Comparison of ENCODE assay signal across 14 cellular contexts in genomic region chr4:154594343-154594742, GRCh38. TPM values are rescaled to one million over a fixed set of nuclear protein-coding genes. Genes with fewer than 3 reads are reported as not detected.
DNase-seq lines count a peak whose midpoint lies in the region; ATAC-seq, FAIRE-seq and TF ChIP-seq lines count a peak whose summit lies in the region.
"Not testable (repeated sequence)": the region's sequence is repeated elsewhere in the genome, so short reads cannot be mapped to it uniquely, and the experiment has no call there.
"Had no signal": no experiment of that assay in that cellular context is flagged by ENCODE, and none has a peak within 500 bp of the region (broad histone marks: within the 10 kb centered on the region; RNA-seq: fewer than 3 reads in every experiment).

No MANE protein-coding gene starts in this region.

- H3K4ac ChIP-seq in H9 (ENCODE audit: low read depth, low read length), result not testable (repeated sequence)

- not testable (repeated sequence) for H4K8ac ChIP-seq in H9 (replicated peaks; ENCODE audit: insufficient read length, low read depth, low read length)

- not testable (repeated sequence) for BruUV-seq in HepG2 (replicated peaks; lab: Mats Ljungman, UMichigan)

- not testable (repeated sequence) for H3K4me3 Mint-ChIP-seq in H9

- not testable (repeated sequence) for H3K4me3 ChIP-seq in A549; HepG2 (replicated peaks in 1 of 3; ENCODE audit: insufficient read depth in 1 of 3, low read depth in 2 of 3, low read length in 3 of 3)

- H3K4me1 ChIP-seq in A549 (peaks cover 79% of the 10 kb centered on the region), HepG2 (ENCODE audit: insufficient read depth, low read length) (peaks cover 94% of the 10 kb centered on the region)
- not testable (repeated sequence) for H3K4me1 ChIP-seq in H9 (ENCODE audit: insufficient read depth, low read length)

- not testable (repeated sequence) for H3K27ac Mint-ChIP-seq in H9

- H3K4me2 ChIP-seq in A549; H9 (ENCODE audit: insufficient read depth, insufficient read length, low read length); HepG2 (ENCODE audit: low read depth, low read length): not testable (repeated sequence)

- H3K27ac ChIP-seq in A549, result peak overlapping the region; percentile 71; a peak in 5 of 6 replicates
- not testable (repeated sequence) for H3K27ac ChIP-seq in H9 (ENCODE audit: insufficient read length, low read depth, low read length); HepG2 (ENCODE audit: extremely low read length, insufficient read depth, low read length)
- peak overlapping the region; percentile 64 for H3K27ac ChIP-seq in angular gyrus (ENCODE audit: low read depth, low read length)
- peak overlapping the region; percentile 81 for H3K27ac ChIP-seq in temporal lobe (ENCODE audit: low read depth, low read length)

- not testable (repeated sequence) for H3K18ac ChIP-seq in H9 (ENCODE audit: insufficient read length, low read depth, low read length)

- TF ChIP-seq POLR2A in A549 (IDR thresholded peaks at IDR 0.05; ENCODE audit: low read length); HepG2 (IDR thresholded peaks at IDR 0.05; ENCODE audit: insufficient read depth in 1 of 2, low read depth in 2 of 2, low read length in 2 of 2): not testable (repeated sequence)

- not testable (repeated sequence) for H3K27me3 Mint-ChIP-seq in H9 (ENCODE audit: low read depth)

- not testable (repeated sequence) for H3K9ac ChIP-seq in H9 (ENCODE audit: extremely low read depth, insufficient read length, low read length); HepG2 (ENCODE audit: insufficient read depth, low read depth, low read length)

- not testable (repeated sequence) for ATAC-seq in A549, HepG2

- not testable (repeated sequence) for H3K4me1 Mint-ChIP-seq in H9

- intact Hi-C loops in HepG2 (cut with micrococcal nuclease; ENCODE audit: unreplicated experiment), result not testable (repeated sequence)

- DNase-seq in A549 (ENCODE audit: low read depth in 1 of 2, low spot score in 1 of 2); H9; HepG2 (ENCODE audit: low spot score): not testable (repeated sequence)

- H3K79me2 ChIP-seq in H9 (ENCODE audit: insufficient read depth, low read length), result not testable (repeated sequence)
- H3K79me2 ChIP-seq in HepG2 (ENCODE audit: insufficient read depth, low read length), result peaks cover 12% of the 10 kb centered on the region

- not testable (repeated sequence) for H2BK12ac ChIP-seq in H9 (ENCODE audit: insufficient read length, low read depth, low read length)

- H3K23me2 ChIP-seq in H9 (ENCODE audit: insufficient read length, low read depth, low read length, poor library complexity, severe bottlenecking), result not testable (repeated sequence)

- not testable (repeated sequence) for H4K91ac ChIP-seq in H9 (ENCODE audit: insufficient read length, low read depth, low read length)

- H2BK120ac ChIP-seq in H9 (ENCODE audit: low read depth, low read length, poor library complexity, severe bottlenecking), result not testable (repeated sequence)

- not testable (repeated sequence) for H2BK20ac ChIP-seq in H9 (ENCODE audit: low read depth, low read length, poor library complexity, severe bottlenecking)

- not testable (repeated sequence) for H3K79me1 ChIP-seq in H9 (ENCODE audit: insufficient read depth, low read depth, low read length, poor library complexity, severe bottlenecking)

- H3K9me3 Mint-ChIP-seq in H9, result not testable (repeated sequence)

- H4K5ac ChIP-seq in H9 (ENCODE audit: insufficient read length, low read depth, low read length), result not testable (repeated sequence)

- H3K27me3 ChIP-seq in H9 (ENCODE audit: insufficient read depth, low read length); HepG2 (ENCODE audit: control insufficient read depth in 1 of 2, insufficient read depth in 2 of 2, low read length in 2 of 2): not testable (repeated sequence)

- H4K20me1 ChIP-seq in H9 (ENCODE audit: control insufficient read depth, insufficient read depth, insufficient read length); HepG2 (ENCODE audit: insufficient read depth, low read length): not testable (repeated sequence)

- not testable (repeated sequence) for H2BK5ac ChIP-seq in H9 (ENCODE audit: insufficient read length, low read length)

- H2AFZ ChIP-seq in H9 (ENCODE audit: low read length); HepG2 (ENCODE audit: low read length): not testable (repeated sequence)

- H3K9me3 ChIP-seq in A549; H9 (ENCODE audit: control insufficient read depth, low read depth, low read length); HepG2 (ENCODE audit: low read length): not testable (repeated sequence)

- WGBS in A549 (ENCODE audit: missing lambda C conversion rate), result 91% methylated on average over 3 of the region's 3 CpGs
- no CpG with 5 or more reads among the region's 3 CpGs for WGBS in H9 (ENCODE audit: extremely low coverage, insufficient read length, low lambda C conversion rate)
- WGBS in HepG2 (ENCODE audit: low lambda C conversion rate), result 93% methylated on average over 3 of the region's 3 CpGs

- not testable (repeated sequence) for H2AK5ac ChIP-seq in H9 (ENCODE audit: insufficient read length, low read length)

- CTCF ChIA-PET in A549 (lab: Yijun Ruan, JAX), result interaction anchor here (1.4 to 3.1 kb wide), 2 partner anchors 24 to 35 kb away, joined by 4 to 12 read pairs; no protein-coding TSS in a partner anchor
- CTCF ChIA-PET in HepG2 (lab: Yijun Ruan, JAX; ENCODE audit: low intra/inter-chr PET ratio, low total read pairs), result not testable (repeated sequence)

- not testable (repeated sequence) for H3K23ac ChIP-seq in H9 (ENCODE audit: insufficient read length, low read depth, low read length)

- H3T11ph ChIP-seq in H9 (ENCODE audit: low read length), result not testable (repeated sequence)

- H3K36me3 ChIP-seq in HepG2 (replicated peaks in 1 of 2; ENCODE audit: control insufficient read depth in 1 of 2, insufficient read depth in 2 of 2, low read length in 2 of 2), result not testable (repeated sequence)

- H2BK15ac ChIP-seq in H9 (ENCODE audit: low read depth, low read length), result not testable (repeated sequence)

- FAIRE-seq in A549 (lab: Jason Lieb, UNC); HepG2 (lab: Jason Lieb, UNC): not testable (repeated sequence)

- POLR2A ChIA-PET in A549 (lab: Yijun Ruan, JAX), result not testable (repeated sequence)
- POLR2A ChIA-PET in HepG2 (lab: Yijun Ruan, JAX), result interaction anchor here (1.1 to 16.0 kb wide), 3 partner anchors 11 to 34 kb away, joined by 3 to 468 read pairs (median 4); partner anchors contain the start of gene FGG

- not testable (repeated sequence) for H3K14ac ChIP-seq in H9 (ENCODE audit: insufficient read depth, low read length)

- TF ChIP-seq CTCF in A549 (IDR thresholded peaks at IDR 0.05); HepG2 (CRISPR knock-in tag; IDR thresholded peaks at IDR 0.05): not testable (repeated sequence)
- peak; percentile 19; the same call in 1 of the 3 replicates for TF ChIP-seq CTCF in H9 (conservative IDR thresholded peaks at IDR 0.05)

- H3K56ac ChIP-seq in H9 (ENCODE audit: insufficient read length, low read depth, low read length), result not testable (repeated sequence)

- TF ChIP-seq EP300 in A549 (IDR thresholded peaks at IDR 0.05); HepG2 (IDR thresholded peaks at IDR 0.05; ENCODE audit: low read depth in 2 of 2, low read length in 2 of 2); HepG2 (CRISPR knock-in tag; IDR thresholded peaks at IDR 0.05; ENCODE audit: borderline replicate concordance): not testable (repeated sequence)

- not testable (repeated sequence) for H3K36me3 Mint-ChIP-seq in H9 (ENCODE audit: insufficient read depth in 1 of 3, low read depth in 3 of 3)

- in situ Hi-C loops in HepG2 (cut with HindIII; ENCODE audit: extremely low pct_ligation_motif_present, low pct_unique_long_range_greater_than_20kb), result not testable (repeated sequence)

- TF ChIP-seq RAD21 in A549 (conservative IDR thresholded peaks at IDR 0.05 in 1 of 2, IDR thresholded peaks at IDR 0.05 in 1 of 2); HepG2 (CRISPR knock-in tag; IDR thresholded peaks at IDR 0.05): not testable (repeated sequence)

RNA-seq across cellular contexts. Expression of gene FGA, which starts 3.8 kb away (rescaled TPM):
- polyA plus RNA-seq in A549 (2011; rRNA removed) (130 and 166 TPM in 2 replicates), A549 (2017; fragmentation: RNase III; extraction: RNeasy Plus Mini Kit Qiagen cat#74134 plus additional on column Dnase treatment) (6.6 to 10.2 TPM (median 9.0 TPM) in 3 replicates), HepG2 (2011; rRNA removed) (640 and 755 TPM in 2 replicates)
- polyA plus RNA-seq in A549 (2012; cell fraction: cytosol; rRNA removed), result 12.8 and 13.4 TPM in 2 replicates
- 9.1 and 12.6 TPM in 2 replicates for polyA plus RNA-seq in A549 (2012; cell fraction: nucleus; rRNA removed)
- polyA minus RNA-seq in A549 (2011; rRNA and poly(A)+ RNA removed), result 40.9 and 57.5 TPM in 2 replicates
- total RNA-seq in H9 (2021) (not detected in 2 replicates), HepG2 (2016; rRNA removed; fragmentation: Illumina TruSeq; extraction: Trizol) (743 and 1,523 TPM in 2 replicates), temporal lobe (not detected)
- 63.8 and 68.9 TPM in 2 replicates for total RNA-seq in HepG2 (2016; cell fraction: cytosol; rRNA removed; fragmentation: Illumina TruSeq; extraction: Trizol; ENCODE audit: low read depth)
- 698 and 1,531 TPM in 2 replicates for total RNA-seq in HepG2 (2016; cell fraction: insoluble cytoplasmic fraction; rRNA removed; fragmentation: Illumina TruSeq; extraction: Trizol)
- total RNA-seq in HepG2 (2016; cell fraction: membrane; rRNA removed; fragmentation: Illumina TruSeq; extraction: Trizol), result 131 and 151 TPM in 2 replicates
- total RNA-seq in HepG2 (2016; cell fraction: nucleus; rRNA removed; fragmentation: Illumina TruSeq; extraction: Trizol), result 1,165 and 1,343 TPM in 2 replicates
- 361 and 711 TPM in 2 replicates for polyA plus RNA-seq in HepG2 (2011; cell fraction: cytosol; rRNA removed)
- polyA plus RNA-seq in HepG2 (2011; cell fraction: nucleus; rRNA removed), result 219 and 306 TPM in 2 replicates
- polyA plus RNA-seq in HepG2 (2012), result 1,090 and 1,341 TPM in 2 replicates
- 52.4 and 61.1 TPM in 2 replicates for polyA plus RNA-seq in HepG2 (2016; cell fraction: cytosol; fragmentation: Illumina TruSeq; extraction: Trizol; ENCODE audit: low read depth)
- polyA plus RNA-seq in HepG2 (2016; cell fraction: insoluble cytoplasmic fraction; fragmentation: Illumina TruSeq; extraction: Trizol; ENCODE audit: low read depth), result 573 and 576 TPM in 2 replicates
- 76.3 and 93.7 TPM in 2 replicates for polyA plus RNA-seq in HepG2 (2016; cell fraction: membrane; fragmentation: Illumina TruSeq; extraction: Trizol; ENCODE audit: low read depth)
- polyA plus RNA-seq in HepG2 (2016; cell fraction: nucleus; fragmentation: Illumina TruSeq; extraction: Trizol; ENCODE audit: insufficient read depth, low read depth), result 1,268 and 1,352 TPM in 2 replicates
- 0.40 and 296 TPM in 2 replicates for polyA minus RNA-seq in HepG2 (2011; rRNA and poly(A)+ RNA removed; ENCODE audit: low replicate concordance)
- polyA minus RNA-seq in HepG2 (2011; cell fraction: cytosol; rRNA and poly(A)+ RNA removed), result 327 and 562 TPM in 2 replicates
- polyA minus RNA-seq in HepG2 (2011; cell fraction: nucleus; rRNA and poly(A)+ RNA removed), result 245 and 404 TPM in 2 replicates
- total RNA-seq: A172; A673; CD4-positive, alpha-beta memory T cell; CD4-positive, CD25-positive, alpha-beta regulatory T cell; CD8-positive, alpha-beta memory T cell; Daoy; G401 had no signal
- polyA plus RNA-seq: CD14-positive monocyte; CD4-positive, alpha-beta memory T cell; CD4-positive, CD25-positive, alpha-beta regulatory T cell; CD8-positive, alpha-beta memory T cell; GM12878 had no signal

RNA-seq across cellular contexts. Expression of gene FGG, which starts 18.1 kb away (rescaled TPM):
- 132 and 157 TPM in 2 replicates for polyA plus RNA-seq in A549 (2011; rRNA removed)
- polyA plus RNA-seq in A549 (2012; cell fraction: cytosol; rRNA removed), result 10.0 and 12.1 TPM in 2 replicates
- 4.1 and 4.3 TPM in 2 replicates for polyA plus RNA-seq in A549 (2012; cell fraction: nucleus; rRNA removed)
- polyA plus RNA-seq in A549 (2017; fragmentation: RNase III; extraction: RNeasy Plus Mini Kit Qiagen cat#74134 plus additional on column Dnase treatment), result 3.2 to 4.8 TPM (median 4.3 TPM) in 3 replicates
- polyA minus RNA-seq in A549 (2011; rRNA and poly(A)+ RNA removed), result 29.8 and 45.3 TPM in 2 replicates
- total RNA-seq in H9 (2021), result not detected in 2 replicates
- total RNA-seq in HepG2 (2016; rRNA removed; fragmentation: Illumina TruSeq; extraction: Trizol), result 1,495 and 2,423 TPM in 2 replicates
- 401 and 461 TPM in 2 replicates for total RNA-seq in HepG2 (2016; cell fraction: cytosol; rRNA removed; fragmentation: Illumina TruSeq; extraction: Trizol; ENCODE audit: low read depth)
- total RNA-seq in HepG2 (2016; cell fraction: insoluble cytoplasmic fraction; rRNA removed; fragmentation: Illumina TruSeq; extraction: Trizol), result 1,449 and 2,438 TPM in 2 replicates
- 624 and 702 TPM in 2 replicates for total RNA-seq in HepG2 (2016; cell fraction: membrane; rRNA removed; fragmentation: Illumina TruSeq; extraction: Trizol)
- total RNA-seq in HepG2 (2016; cell fraction: nucleus; rRNA removed; fragmentation: Illumina TruSeq; extraction: Trizol), result 2,130 and 2,392 TPM in 2 replicates
- 1,030 and 1,037 TPM in 2 replicates for polyA plus RNA-seq in HepG2 (2011; rRNA removed)
- 571 and 1,106 TPM in 2 replicates for polyA plus RNA-seq in HepG2 (2011; cell fraction: cytosol; rRNA removed)
- 235 and 339 TPM in 2 replicates for polyA plus RNA-seq in HepG2 (2011; cell fraction: nucleus; rRNA removed)
- polyA plus RNA-seq in HepG2 (2012), result 1,249 and 1,529 TPM in 2 replicates
- polyA plus RNA-seq in HepG2 (2016; cell fraction: cytosol; fragmentation: Illumina TruSeq; extraction: Trizol; ENCODE audit: low read depth), result 421 and 430 TPM in 2 replicates
- 1,324 and 1,381 TPM in 2 replicates for polyA plus RNA-seq in HepG2 (2016; cell fraction: insoluble cytoplasmic fraction; fragmentation: Illumina TruSeq; extraction: Trizol; ENCODE audit: low read depth)
- 463 and 496 TPM in 2 replicates for polyA plus RNA-seq in HepG2 (2016; cell fraction: membrane; fragmentation: Illumina TruSeq; extraction: Trizol; ENCODE audit: low read depth)
- 2,640 and 2,884 TPM in 2 replicates for polyA plus RNA-seq in HepG2 (2016; cell fraction: nucleus; fragmentation: Illumina TruSeq; extraction: Trizol; ENCODE audit: insufficient read depth, low read depth)
- 0.72 and 295 TPM in 2 replicates for polyA minus RNA-seq in HepG2 (2011; rRNA and poly(A)+ RNA removed; ENCODE audit: low replicate concordance)
- 285 and 453 TPM in 2 replicates for polyA minus RNA-seq in HepG2 (2011; cell fraction: cytosol; rRNA and poly(A)+ RNA removed)
- polyA minus RNA-seq in HepG2 (2011; cell fraction: nucleus; rRNA and poly(A)+ RNA removed), result 263 and 473 TPM in 2 replicates
- total RNA-seq in temporal lobe, result not detected
- total RNA-seq: A172; A673; CD4-positive, alpha-beta memory T cell; CD4-positive, CD25-positive, alpha-beta regulatory T cell; CD8-positive, alpha-beta memory T cell; Daoy; G401 had no signal
- polyA plus RNA-seq: CD14-positive monocyte; CD4-positive, alpha-beta memory T cell; CD4-positive, CD25-positive, alpha-beta regulatory T cell; CD8-positive, alpha-beta memory T cell; GM12878 had no signal

RNA-seq across cellular contexts. Expression of gene FGB, which starts 31.5 kb away (rescaled TPM):
- polyA plus RNA-seq in A549 (2011; rRNA removed) (169 and 198 TPM in 2 replicates), A549 (2017; fragmentation: RNase III; extraction: RNeasy Plus Mini Kit Qiagen cat#74134 plus additional on column Dnase treatment) (7.6 to 13.8 TPM (median 7.8 TPM) in 3 replicates), HepG2 (2011; rRNA removed) (226 and 273 TPM in 2 replicates)
- polyA plus RNA-seq in A549 (2012; cell fraction: cytosol; rRNA removed), result 16.9 and 23.8 TPM in 2 replicates
- polyA plus RNA-seq in A549 (2012; cell fraction: nucleus; rRNA removed), result 16.8 and 20.0 TPM in 2 replicates
- polyA minus RNA-seq in A549 (2011; rRNA and poly(A)+ RNA removed), result 60.1 and 77.9 TPM in 2 replicates
- total RNA-seq in H9 (2021) (not detected in 2 replicates), HepG2 (2016; rRNA removed; fragmentation: Illumina TruSeq; extraction: Trizol) (408 and 784 TPM in 2 replicates), temporal lobe (not detected)
- total RNA-seq in HepG2 (2016; cell fraction: cytosol; rRNA removed; fragmentation: Illumina TruSeq; extraction: Trizol; ENCODE audit: low read depth), result 56.7 and 69.7 TPM in 2 replicates
- total RNA-seq in HepG2 (2016; cell fraction: insoluble cytoplasmic fraction; rRNA removed; fragmentation: Illumina TruSeq; extraction: Trizol), result 374 and 784 TPM in 2 replicates
- 96.6 and 132 TPM in 2 replicates for total RNA-seq in HepG2 (2016; cell fraction: membrane; rRNA removed; fragmentation: Illumina TruSeq; extraction: Trizol)
- total RNA-seq in HepG2 (2016; cell fraction: nucleus; rRNA removed; fragmentation: Illumina TruSeq; extraction: Trizol), result 538 and 629 TPM in 2 replicates
- 107 and 238 TPM in 2 replicates for polyA plus RNA-seq in HepG2 (2011; cell fraction: cytosol; rRNA removed)
- polyA plus RNA-seq in HepG2 (2011; cell fraction: nucleus; rRNA removed), result 60.1 and 85.7 TPM in 2 replicates
- 449 and 489 TPM in 2 replicates for polyA plus RNA-seq in HepG2 (2012)
- 53.8 and 63.1 TPM in 2 replicates for polyA plus RNA-seq in HepG2 (2016; cell fraction: cytosol; fragmentation: Illumina TruSeq; extraction: Trizol; ENCODE audit: low read depth)
- 379 and 391 TPM in 2 replicates for polyA plus RNA-seq in HepG2 (2016; cell fraction: insoluble cytoplasmic fraction; fragmentation: Illumina TruSeq; extraction: Trizol; ENCODE audit: low read depth)
- polyA plus RNA-seq in HepG2 (2016; cell fraction: membrane; fragmentation: Illumina TruSeq; extraction: Trizol; ENCODE audit: low read depth), result 70.9 and 94.9 TPM in 2 replicates
- polyA plus RNA-seq in HepG2 (2016; cell fraction: nucleus; fragmentation: Illumina TruSeq; extraction: Trizol; ENCODE audit: insufficient read depth, low read depth), result 850 and 880 TPM in 2 replicates
- polyA minus RNA-seq in HepG2 (2011; rRNA and poly(A)+ RNA removed; ENCODE audit: low replicate concordance), result 57.2 TPM in 1 of 2 replicates, not detected in the other
- 69.4 and 146 TPM in 2 replicates for polyA minus RNA-seq in HepG2 (2011; cell fraction: cytosol; rRNA and poly(A)+ RNA removed)
- 65.9 and 110 TPM in 2 replicates for polyA minus RNA-seq in HepG2 (2011; cell fraction: nucleus; rRNA and poly(A)+ RNA removed)
- total RNA-seq: A172; A673; CD4-positive, alpha-beta memory T cell; CD4-positive, CD25-positive, alpha-beta regulatory T cell; CD8-positive, alpha-beta memory T cell; Daoy; G401 had no signal
- polyA plus RNA-seq: CD14-positive monocyte; CD4-positive, alpha-beta memory T cell; CD4-positive, CD25-positive, alpha-beta regulatory T cell; CD8-positive, alpha-beta memory T cell had no signal

RNA-seq across cellular contexts. Expression of gene PLRG1, which starts 44.1 kb away (rescaled TPM):
- polyA plus RNA-seq in A549 (2011; rRNA removed) (120 and 123 TPM in 2 replicates), A549 (2017; fragmentation: RNase III; extraction: RNeasy Plus Mini Kit Qiagen cat#74134 plus additional on column Dnase treatment) (50.4 to 52.0 TPM (median 50.4 TPM) in 3 replicates), HepG2 (2011; rRNA removed) (63.2 and 77.3 TPM in 2 replicates)
- 44.9 and 55.6 TPM in 2 replicates for polyA plus RNA-seq in A549 (2012; cell fraction: cytosol; rRNA removed)
- 33.0 and 41.6 TPM in 2 replicates for polyA plus RNA-seq in A549 (2012; cell fraction: nucleus; rRNA removed)
- 78.3 and 96.3 TPM in 2 replicates for polyA minus RNA-seq in A549 (2011; rRNA and poly(A)+ RNA removed)
- total RNA-seq in H9 (2021) (107 and 113 TPM in 2 replicates), HepG2 (2016; rRNA removed; fragmentation: Illumina TruSeq; extraction: Trizol) (110 and 177 TPM in 2 replicates), temporal lobe (56.5 TPM)
- total RNA-seq in HepG2 (2016; cell fraction: cytosol; rRNA removed; fragmentation: Illumina TruSeq; extraction: Trizol; ENCODE audit: low read depth), result 15.5 and 18.0 TPM in 2 replicates
- total RNA-seq in HepG2 (2016; cell fraction: insoluble cytoplasmic fraction; rRNA removed; fragmentation: Illumina TruSeq; extraction: Trizol), result 117 and 184 TPM in 2 replicates
- total RNA-seq in HepG2 (2016; cell fraction: membrane; rRNA removed; fragmentation: Illumina TruSeq; extraction: Trizol), result 30.7 and 37.3 TPM in 2 replicates
- 71.1 and 72.1 TPM in 2 replicates for total RNA-seq in HepG2 (2016; cell fraction: nucleus; rRNA removed; fragmentation: Illumina TruSeq; extraction: Trizol)
- 41.6 and 48.8 TPM in 2 replicates for polyA plus RNA-seq in HepG2 (2011; cell fraction: cytosol; rRNA removed)
- polyA plus RNA-seq in HepG2 (2011; cell fraction: nucleus; rRNA removed), result 44.8 and 48.6 TPM in 2 replicates
- polyA plus RNA-seq in HepG2 (2012), result 49.6 and 59.5 TPM in 2 replicates
- 13.7 and 18.4 TPM in 2 replicates for polyA plus RNA-seq in HepG2 (2016; cell fraction: cytosol; fragmentation: Illumina TruSeq; extraction: Trizol; ENCODE audit: low read depth)
- polyA plus RNA-seq in HepG2 (2016; cell fraction: insoluble cytoplasmic fraction; fragmentation: Illumina TruSeq; extraction: Trizol; ENCODE audit: low read depth), result 142 and 150 TPM in 2 replicates
- 18.9 and 20.9 TPM in 2 replicates for polyA plus RNA-seq in HepG2 (2016; cell fraction: membrane; fragmentation: Illumina TruSeq; extraction: Trizol; ENCODE audit: low read depth)
- polyA plus RNA-seq in HepG2 (2016; cell fraction: nucleus; fragmentation: Illumina TruSeq; extraction: Trizol; ENCODE audit: insufficient read depth, low read depth), result 82.5 and 87.2 TPM in 2 replicates
- 54.9 and 71.4 TPM in 2 replicates for polyA minus RNA-seq in HepG2 (2011; rRNA and poly(A)+ RNA removed; ENCODE audit: low replicate concordance)
- 33.8 and 40.5 TPM in 2 replicates for polyA minus RNA-seq in HepG2 (2011; cell fraction: cytosol; rRNA and poly(A)+ RNA removed)
- polyA minus RNA-seq in HepG2 (2011; cell fraction: nucleus; rRNA and poly(A)+ RNA removed), result 50.3 and 76.6 TPM in 2 replicates

Comparison
In these comparisons a context has a peak if more than half of its experiments do, and no peak if none do; other contexts are left out.
1. RNA of gene FGA, which starts 3.8 kb away (total RNA-seq): 63.8 to 1,531 TPM in HepG2; not detected in H9 and not detected in temporal lobe (single experiment); every median in the first group is over 10 times any median in the second.
2. RNA of gene FGG, which starts 18.1 kb away (total RNA-seq): 401 to 2,438 TPM in HepG2; not detected in H9 and not detected in temporal lobe (single experiment); every median in the first group is over 100 times any median in the second.
3. RNA of gene FGB, which starts 31.5 kb away (total RNA-seq): 56.7 to 784 TPM in HepG2; not detected in H9 and not detected in temporal lobe (single experiment); every median in the first group is over 10 times any median in the second.